18 cellular contexts compared by ENCODE assay signal in genomic region chr12:60475825-60476224, GRCh38.
"Had no signal": no experiment of that assay in that cellular context is flagged by ENCODE, and none has a peak within 500 bp of the region (broad histone marks: within the 10 kb centered on the region; RNA-seq: fewer than 3 reads in every experiment).

No MANE protein-coding gene starts in this region.

- H3K27ac ChIP-seq: coronary artery, lower lobe of right lung, ovary, psoas muscle, skin epidermis, spleen, thoracic aorta, tibial nerve, upper lobe of left lung had no signal

- H3K36me3 ChIP-seq: lower lobe of right lung, ovary, spleen, thoracic aorta, tibial nerve, upper lobe of left lung had no signal

- ATAC-seq: effector memory CD8-positive, alpha-beta T cell; left ventricle myocardium superior; lower lobe of right lung; natural killer cell; psoas muscle; right cardiac atrium; stimulated activated naive B cell treated with anti-CD40 and anti-IgM and Interleukin-4, amounts not matched to agents 10 μg/mL and 1 μg/mL and 100 μg/mL, for 72 hours had no signal

- DNase-seq: dermis blood vessel endothelial cell; effector memory CD8-positive, alpha-beta T cell; hypothalamus; left ventricle myocardium superior; lower lobe of right lung; natural killer cell; occipital lobe; ovary; posterior cingulate gyrus; psoas muscle; right cardiac atrium; spleen; stimulated activated naive B cell treated with anti-CD40 and anti-IgM and Interleukin-4, amounts not matched to agents 10 μg/mL and 1 μg/mL and 100 μg/mL, for 72 hours; upper lobe of left lung had no signal

- H3K9me3 ChIP-seq: lower lobe of right lung, ovary, psoas muscle, spleen, thoracic aorta, tibial nerve, upper lobe of left lung had no signal

- H3K27me3 ChIP-seq: ovary, spleen, tibial nerve, upper lobe of left lung had no signal

- H3K4me1 ChIP-seq: lower lobe of right lung, psoas muscle, spleen, tibial nerve, upper lobe of left lung had no signal

- H3K4me3 ChIP-seq: coronary artery, lower lobe of right lung, ovary, psoas muscle, skin epidermis, spleen, thoracic aorta, tibial nerve, upper lobe of left lung had no signal
